In the genomic region with DNA sequence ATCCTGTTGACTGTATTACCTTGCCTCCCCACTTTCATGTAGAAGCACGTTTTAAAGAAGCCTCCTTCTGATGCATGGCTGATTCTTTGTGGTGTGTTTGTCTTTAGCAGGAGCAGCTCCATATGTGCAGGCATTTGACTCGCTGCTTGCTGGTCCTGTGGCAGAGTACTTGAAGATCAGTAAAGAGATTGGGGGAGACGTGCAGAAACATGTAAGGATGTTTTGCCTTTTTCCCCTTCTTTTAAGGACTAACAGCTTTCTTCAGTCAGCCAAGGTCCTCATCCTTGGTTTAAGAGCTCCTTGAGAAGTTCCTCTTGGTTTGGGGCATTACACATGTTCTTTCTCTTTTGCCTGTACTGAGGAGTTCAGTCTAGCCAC, we compare ENCODE assay signal across 9 cellular contexts. TPM values are rescaled to one million over a fixed set of nuclear protein-coding genes. Genes with fewer than 3 reads are reported as not detected.
DNase-seq lines count a peak whose midpoint lies in the region; ATAC-seq, FAIRE-seq and TF ChIP-seq lines count a peak whose summit lies in the region.
"Had no signal": no experiment of that assay in that cellular context is flagged by ENCODE, and none has a peak within 500 bp of the region (broad histone marks: within the 10 kb centered on the region; RNA-seq: fewer than 3 reads in every experiment).

No MANE protein-coding gene starts in this region.

- peak; percentile 82 for FAIRE-seq in GM12891 (lab: Jason Lieb, UNC)

- intact Hi-C loops in dendritic cell treated with granulocyte-macrophage colony-stimulating factor and Interleukin-4, amounts not matched to agents 40 ng/mL and 50 ng/mL, for 4 days (cut with micrococcal nuclease) = loop anchor here (1.0 kb wide), 1 partner anchor 9 kb away; no protein-coding TSS in a partner anchor
- intact Hi-C loops in gastrocnemius medialis (cut with DNase I; ENCODE audit: low total_unique reads) = no loop called here

- H3K4me1 Mint-ChIP-seq in dendritic cell treated with granulocyte-macrophage colony-stimulating factor and Interleukin-4, amounts not matched to agents 40 ng/mL and 50 ng/mL, for 4 days (ENCODE audit: low read depth) = peaks cover 88% of the 10 kb centered on the region

- peaks cover 97% of the 10 kb centered on the region for H3K36me3 Mint-ChIP-seq in dendritic cell treated with granulocyte-macrophage colony-stimulating factor and Interleukin-4, amounts not matched to agents 40 ng/mL and 50 ng/mL, for 4 days (ENCODE audit: low read depth)

- H3K4me3 Mint-ChIP-seq in dendritic cell treated with granulocyte-macrophage colony-stimulating factor and Interleukin-4, amounts not matched to agents 40 ng/mL and 50 ng/mL, for 4 days = no peak overlapping the region

- H3K36me3 ChIP-seq in gastrocnemius medialis = peaks cover 0 to 51% of the 10 kb centered on the region in 2 donors

- H3K4me3 ChIP-seq in gastrocnemius medialis = no peak overlapping the region

- peak overlapping the region; percentile 62 to 73 (median 68) for H3K27ac ChIP-seq in gastrocnemius medialis
- H3K27ac ChIP-seq: RWPE1 had no signal

- H3K27me3 ChIP-seq in gastrocnemius medialis = no peaks in the 10 kb centered on the region

- in situ Hi-C loops in gastrocnemius medialis (cut with MboI; ENCODE audit: low sequenced_read_pairs in 4 of 4) = no loop called here

- no peak for TF ChIP-seq CTCF in gastrocnemius medialis (IDR thresholded peaks at IDR 0.05 in 4 of 5, conservative IDR thresholded peaks at IDR 0.05 in 1 of 5)

- peaks cover 43 to 44% of the 10 kb centered on the region in 2 donors for H3K4me1 ChIP-seq in gastrocnemius medialis

- ATAC-seq in gastrocnemius medialis (no peak), HG02938 (IDR thresholded peaks at IDR 0.05; ENCODE audit: unreplicated experiment) (no peak), GM21360 (IDR thresholded peaks at IDR 0.05; ENCODE audit: unreplicated experiment) (no peak), HG03469 (IDR thresholded peaks at IDR 0.05; ENCODE audit: unreplicated experiment) (no peak)

- H3K9me3 ChIP-seq in gastrocnemius medialis = no peaks in the 10 kb centered on the region

- DNase-seq in GM12891 (ENCODE audit: insufficient read length, low spot score) (no peak), NOMO-1 treated with dmso at 0.1 percent for 144 hours (lab: John Stamatoyannopoulos, UW; ENCODE audit: unreplicated experiment) (peak; percentile 27), gastrocnemius medialis (no peak), NCI-H2081 treated with DMSO at 0.1 percent for 48 hours (lab: John Stamatoyannopoulos, UW) (no peak)

- H3K27ac Mint-ChIP-seq in dendritic cell treated with granulocyte-macrophage colony-stimulating factor and Interleukin-4, amounts not matched to agents 40 ng/mL and 50 ng/mL, for 4 days = peak overlapping the region; percentile 27

- no peaks in the 10 kb centered on the region for H3K27me3 Mint-ChIP-seq in dendritic cell treated with granulocyte-macrophage colony-stimulating factor and Interleukin-4, amounts not matched to agents 40 ng/mL and 50 ng/mL, for 4 days

- TF ChIP-seq POLR2A in GM12891 (IDR thresholded peaks at IDR 0.05; ENCODE audit: low read depth, low read length) (no peak), gastrocnemius medialis (IDR thresholded peaks at IDR 0.05) (no peak)

- H3K9me3 Mint-ChIP-seq in dendritic cell treated with granulocyte-macrophage colony-stimulating factor and Interleukin-4, amounts not matched to agents 40 ng/mL and 50 ng/mL, for 4 days = no peaks in the 10 kb centered on the region

TF ChIP-seq in GM12891, 5 proteins besides CTCF, POLR2A, EP300 and RAD21:
- TF ChIP-seq TAF1 (IDR thresholded peaks at IDR 0.05; ENCODE audit: low read depth, low read length) = no peak

RNA-seq across cellular contexts. Expression of gene CAP1, which starts 19.4 kb away (rescaled TPM):
- polyA plus RNA-seq in GM12891 (2012; ENCODE audit: low read depth, missing spikeins) = 324 TPM
- 10 to 100 TPM; 35.5 to 67.0 (median 48.7) TPM for total RNA-seq in gastrocnemius medialis

RNA-seq across cellular contexts. Expression of gene PPT1, which starts 37.1 kb away (rescaled TPM):
- 40.7 TPM for polyA plus RNA-seq in GM12891 (2012; ENCODE audit: low read depth, missing spikeins)
- 10 to 100 TPM in 2 of 4 donors, 1 to 10 TPM in 2; 8.5 to 23.2 (median 13.4) TPM for total RNA-seq in gastrocnemius medialis
